ENCODE assay signal across 8 cellular contexts in genomic region chr13:79451500-79451962, GRCh38. TPM values are rescaled to one million over a fixed set of nuclear protein-coding genes. Genes with fewer than 3 reads are reported as not detected.
DNase-seq lines count a peak whose midpoint lies in the region; ATAC-seq and FAIRE-seq lines count a peak whose summit lies in the region.

No MANE protein-coding gene starts in this region.

- H3K27ac ChIP-seq in small intestine (ENCODE audit: low read depth in 1 of 2, low read length in 1 of 2) (no peak overlapping the region), right cardiac atrium (ENCODE audit: low read length) (no peak overlapping the region)

- WGBS in small intestine, 3 donors, result 30 to 62% (median 54%) methylated on average over 3 of the region's 3 CpGs
- WGBS in right cardiac atrium, result 44% methylated on average over 3 of the region's 3 CpGs

- H3K36me3 ChIP-seq in small intestine (ENCODE audit: control insufficient read depth in 2 of 2, insufficient read depth in 2 of 2, low read length in 2 of 2), result no peaks in the 10 kb centered on the region

- no peaks in the 10 kb centered on the region for H3K9me3 ChIP-seq in small intestine (ENCODE audit: control insufficient read depth, low read depth)
- H3K9me3 ChIP-seq in right cardiac atrium (ENCODE audit: control insufficient read depth, low read length), result no peaks in the 10 kb centered on the region

- peak overlapping the region; percentile 87 to 91 for H3K27ac Mint-ChIP-seq in effector memory CD8-positive, alpha-beta T cell

- no peak overlapping the region for H3K4me3 ChIP-seq in small intestine (ENCODE audit: low read depth in 1 of 2, low read length in 2 of 2)
- H3K4me3 ChIP-seq in right cardiac atrium (ENCODE audit: low read length), result no peak overlapping the region

- in situ Hi-C loops in KBM-7 (cut with MboI; ENCODE audit: low pct_unique_long_range_greater_than_20kb, low sequenced_read_pairs), result no loop called here

- H3K4me1 Mint-ChIP-seq in effector memory CD8-positive, alpha-beta T cell (ENCODE audit: low read depth in 2 of 2), result peaks cover 28 to 33% of the 10 kb centered on the region in 2 donors

- intact Hi-C loops in right cardiac atrium (cut with DNase I), result no loop called here

- peak overlapping the region; percentile 52 to 57 for H3K4me3 Mint-ChIP-seq in effector memory CD8-positive, alpha-beta T cell

- H3K36me3 Mint-ChIP-seq in effector memory CD8-positive, alpha-beta T cell (ENCODE audit: insufficient read depth), result peaks cover 6% of the 10 kb centered on the region

- no peaks in the 10 kb centered on the region for H3K9me3 Mint-ChIP-seq in effector memory CD8-positive, alpha-beta T cell

- DNase-seq in GM03348 (ENCODE audit: low spot score), result peak; percentile 82
- peak; percentile 68 for DNase-seq in KBM-7
- peak; percentile 96 for DNase-seq in activated CD4-positive, alpha-beta T cell treated with anti-CD3 and anti-CD28 coated beads for 48 hours
- peak; percentile 75 to 78 (median 77) for DNase-seq in effector memory CD8-positive, alpha-beta T cell
- peak; percentile 57 for DNase-seq in small intestine
- no peak for DNase-seq in HuH-7.5 (ENCODE audit: low spot score)
- DNase-seq in right cardiac atrium, result no peak

- H3K27me3 ChIP-seq in small intestine (ENCODE audit: control insufficient read depth in 2 of 2, insufficient read depth in 2 of 2, low read length in 2 of 2), result no peaks in the 10 kb centered on the region
- no peaks in the 10 kb centered on the region for H3K27me3 ChIP-seq in right cardiac atrium (ENCODE audit: control insufficient read depth, insufficient read depth)

- no peaks in the 10 kb centered on the region for H3K4me1 ChIP-seq in small intestine (ENCODE audit: control insufficient read depth in 2 of 2, insufficient read depth in 1 of 2, low read depth in 1 of 2, low read length in 1 of 2)
- H3K4me1 ChIP-seq in right cardiac atrium (ENCODE audit: control insufficient read depth, insufficient read depth, low read length), result no peaks in the 10 kb centered on the region

- FAIRE-seq in small intestine (lab: Jason Lieb, UNC), result no peak

- ATAC-seq in GM21825 (IDR thresholded peaks at IDR 0.05; ENCODE audit: unreplicated experiment) (peak; percentile 100), right cardiac atrium (no peak)
- peak; percentile 99 for ATAC-seq in effector memory CD8-positive, alpha-beta T cell (replicated peaks)

- H3K27me3 Mint-ChIP-seq in effector memory CD8-positive, alpha-beta T cell, result no peaks in the 10 kb centered on the region

RNA-seq across cellular contexts. Expression of gene NDFIP2, which starts 29.4 kb away (rescaled TPM):
- polyA plus RNA-seq in small intestine (10 to 100 TPM; 34.6 to 59.3 (median 37.0) TPM), right cardiac atrium (29.0 TPM)
- total RNA-seq in right cardiac atrium, result 10 to 100 TPM; 37.6 to 48.7 (median 41.6) TPM

RNA-seq across cellular contexts. Expression of gene RBM26, which starts 45.5 kb away (rescaled TPM):
- polyA plus RNA-seq in small intestine (10 to 100 TPM in 2 of 3 donors, 1 to 10 TPM in 1; 7.6 to 14.9 (median 11.0) TPM), right cardiac atrium (14.5 TPM)
- 10 to 100 TPM; 25.3 to 28.2 (median 27.1) TPM for total RNA-seq in right cardiac atrium

Comparison
In these comparisons a context has a peak if more than half of its experiments do, and no peak if none do; other contexts are left out.
1. DNase-seq: peak in GM03348 (single experiment), KBM-7 (single experiment), activated CD4-positive, alpha-beta T cell treated with anti-CD3 and anti-CD28 coated beads for 48 hours (single experiment), effector memory CD8-positive, alpha-beta T cell (3 of 3) and small intestine (single experiment); none in HuH-7.5 (single experiment) and right cardiac atrium (0 of 3).
2. ATAC-seq: peak in GM21825 (single experiment) and effector memory CD8-positive, alpha-beta T cell (single experiment); none in right cardiac atrium (0 of 2).